Comparison of ENCODE assay signal across 8 cellular contexts in genomic region chr17:33291248-33292183, GRCh38. TPM values are rescaled to one million over a fixed set of nuclear protein-coding genes. Genes with fewer than 3 reads are reported as not detected.
DNase-seq lines count a peak whose midpoint lies in the region; ATAC-seq, FAIRE-seq and TF ChIP-seq lines count a peak whose summit lies in the region.

No MANE protein-coding gene starts in this region.

- no peak overlapping the region for H3K27ac Mint-ChIP-seq in CD8-positive, alpha-beta memory T cell
- H3K27ac Mint-ChIP-seq in naive thymus-derived CD8-positive, alpha-beta T cell = no peak overlapping the region

- 5% methylated on average over 59 of the region's 104 CpGs; no CpG with 5 or more reads in 1 of the 2 experiments for WGBS in H1 (ENCODE audit: extremely low coverage in 1 of 2, insufficient coverage in 1 of 2, insufficient read length in 1 of 2, insufficient replicate concordance in 2 of 2, low coverage in 1 of 2, low lambda C conversion rate in 2 of 2, missing lambda C conversion rate in 1 of 2), 2 experiments

- H4K8ac ChIP-seq in H1 (ENCODE audit: extremely low read depth, insufficient read depth, low read length) = peak overlapping the region; percentile 68

- no peak overlapping the region for H3K14ac ChIP-seq in H1 (ENCODE audit: insufficient read length)

- H4K91ac ChIP-seq in H1 (replicated peaks; ENCODE audit: insufficient read length, low read length) = peak overlapping the region; percentile 20

- no peaks in the 10 kb centered on the region for H3K4me1 ChIP-seq in CD8-positive, alpha-beta memory T cell (ENCODE audit: insufficient read depth, low read length)
- H3K4me1 ChIP-seq in H1 (replicated peaks in 1 of 4; ENCODE audit: control insufficient read depth in 3 of 4, insufficient read depth in 4 of 4, low read length in 3 of 4) = peaks cover 0 to 6% (median 2%) of the 10 kb centered on the region in 4 experiments; a peak in 1 of 7 replicates

- H2AFZ ChIP-seq in H1 (ENCODE audit: low read length) = peak overlapping the region; percentile 86; the same call in 1 of the 2 replicates

- TF ChIP-seq RAD21 in H1 (IDR thresholded peaks at IDR 0.05 in 1 of 2, conservative IDR thresholded peaks at IDR 0.05 in 1 of 2; ENCODE audit: low read depth in 2 of 2, low read length in 2 of 2) = peak in 1 of 2 experiments; percentile 20; a peak in 1 of 4 replicates

- DNase-seq in CD8-positive, alpha-beta memory T cell = no peak
- DNase-seq in NCI-H69 (lab: John Stamatoyannopoulos, UW) (peak; percentile 15), H1 (ENCODE audit: low read depth in 1 of 2, low spot score in 2 of 2) (peak; percentile 19 to 73), GM19240 (ENCODE audit: insufficient read length, low spot score) (no peak)
- DNase-seq in naive thymus-derived CD8-positive, alpha-beta T cell = peak in 1 of 10 donors; percentile 1
- no peak for DNase-seq in activated CD4-positive, CD25-positive, alpha-beta regulatory T cell (lab: John Stamatoyannopoulos, UW)

- POLR2A ChIA-PET in CD8-positive, alpha-beta memory T cell (lab: Charles Lee) = no interaction called here
- POLR2A ChIA-PET in H1 (lab: Charles Lee; ENCODE audit: partially characterized antibody) = no interaction called here
- POLR2A ChIA-PET in naive thymus-derived CD8-positive, alpha-beta T cell (lab: Charles Lee) = no interaction called here

- H3K4me3 ChIP-seq in CD8-positive, alpha-beta memory T cell (ENCODE audit: low read length) = no peak overlapping the region
- H3K4me3 ChIP-seq in H1 (ENCODE audit: extremely low read depth in 1 of 4, insufficient read depth in 2 of 4, low read depth in 3 of 4, low read length in 4 of 4) = peak overlapping the region; percentile 26 to 68 (median 52)

- H3K4me2 ChIP-seq in H1 (ENCODE audit: insufficient read depth in 1 of 2, low read depth in 2 of 2, low read length in 2 of 2) = peak overlapping the region; percentile 59 to 99

- no peak for FAIRE-seq in H1 (lab: Jason Lieb, UNC)

- no peak for ATAC-seq in naive thymus-derived CD8-positive, alpha-beta T cell
- ATAC-seq in HG03280 (IDR thresholded peaks at IDR 0.05; ENCODE audit: unreplicated experiment) (no peak), HG03565 (IDR thresholded peaks at IDR 0.05; ENCODE audit: unreplicated experiment) (no peak)

- no peak overlapping the region for H3K4ac ChIP-seq in H1 (replicated peaks; ENCODE audit: insufficient read length, low read depth, low read length)

- H3K9me3 ChIP-seq in CD8-positive, alpha-beta memory T cell (ENCODE audit: low read length) = no peaks in the 10 kb centered on the region
- H3K9me3 ChIP-seq in H1 (ENCODE audit: insufficient read depth in 2 of 2, low read depth in 1 of 2, low read length in 1 of 2) = no peaks in the 10 kb centered on the region

- no peak overlapping the region for H2AK5ac ChIP-seq in H1 (ENCODE audit: low read depth, low read length)

- no peaks in the 10 kb centered on the region for H3K9me3 Mint-ChIP-seq in CD8-positive, alpha-beta memory T cell
- peaks cover 0 to 2% (median 0%) of the 10 kb centered on the region in 9 donors for H3K9me3 Mint-ChIP-seq in naive thymus-derived CD8-positive, alpha-beta T cell

- H3K23me2 ChIP-seq in H1 (ENCODE audit: low read depth, low read length) = peaks cover 22% of the 10 kb centered on the region; the same call in 1 of the 2 replicates

- no peaks in the 10 kb centered on the region for H3K79me1 ChIP-seq in H1 (ENCODE audit: low read depth, low read length)

- peaks cover 7% of the 10 kb centered on the region for H3K27me3 ChIP-seq in CD8-positive, alpha-beta memory T cell (ENCODE audit: insufficient read depth, low read length, poor library complexity, severe bottlenecking)
- H3K27me3 ChIP-seq in H1 (replicated peaks in 1 of 4; ENCODE audit: control insufficient read depth in 3 of 4, extremely low read depth in 1 of 4, insufficient read depth in 3 of 4, low read length in 3 of 4) = peaks cover 25 to 70% (median 62%) of the 10 kb centered on the region in 4 experiments

- no peak overlapping the region for H3K27ac ChIP-seq in CD8-positive, alpha-beta memory T cell (ENCODE audit: low read depth, low read length)
- no peak overlapping the region for H3K27ac ChIP-seq in H1 (ENCODE audit: low read depth, low read length)

- no peak for TF ChIP-seq POLR2A in H1 (IDR thresholded peaks at IDR 0.05; ENCODE audit: control extremely low read depth in 1 of 2, low read depth in 2 of 2, low read length in 2 of 2)

- TF ChIP-seq CTCF in H1 (IDR thresholded peaks at IDR 0.05; ENCODE audit: control extremely low read depth in 1 of 3, insufficient read depth in 1 of 3, low read depth in 1 of 3, low read length in 3 of 3) = peak; percentile 29 to 49 (median 36)

- no peak overlapping the region for H2BK20ac ChIP-seq in H1 (ENCODE audit: low read length)

- H2BK15ac ChIP-seq in H1 (ENCODE audit: low read length) = peak overlapping the region; percentile 95; the same call in 1 of the 2 replicates

- no peak overlapping the region for H3K56ac ChIP-seq in H1 (replicated peaks; ENCODE audit: insufficient read length, low read depth, low read length)

- H3K79me2 ChIP-seq in H1 (ENCODE audit: control insufficient read depth in 1 of 2, insufficient read depth in 2 of 2, low read length in 2 of 2) = no peaks in the 10 kb centered on the region

- H3K9ac ChIP-seq in H1 (replicated peaks in 1 of 4; ENCODE audit: extremely low read depth in 1 of 4, low read depth in 3 of 4, low read length in 3 of 4) = no peak overlapping the region

- H2BK5ac ChIP-seq in H1 (ENCODE audit: low read depth, low read length) = no peak overlapping the region

- peaks cover 9 to 13% (median 12%) of the 10 kb centered on the region in 3 donors for H3K4me1 Mint-ChIP-seq in CD8-positive, alpha-beta memory T cell
- peaks cover 11 to 12% (median 12%) of the 10 kb centered on the region in 4 donors for H3K4me1 Mint-ChIP-seq in naive thymus-derived CD8-positive, alpha-beta T cell

- H2BK120ac ChIP-seq in H1 (replicated peaks; ENCODE audit: low read depth, low read length) = no peak overlapping the region

- CTCF ChIA-PET in CD8-positive, alpha-beta memory T cell (lab: Charles Lee) = no interaction called here
- CTCF ChIA-PET in H1 (lab: Charles Lee; ENCODE audit: partially characterized antibody) = interaction anchor here (0.9 to 7.8 kb wide), 23 partner anchors 12 to 394 kb away, joined by 3 to 56 read pairs (median 3); no protein-coding TSS in a partner anchor

- H2BK12ac ChIP-seq in H1 (ENCODE audit: low read depth, low read length) = peak overlapping the region; percentile 68; the same call in 1 of the 2 replicates

- peak overlapping the region; percentile 40 to 79 (median 67) for H3K4me3 Mint-ChIP-seq in CD8-positive, alpha-beta memory T cell
- peak overlapping the region in 8 of 10 donors; percentile 41 to 79 (median 62) for H3K4me3 Mint-ChIP-seq in naive thymus-derived CD8-positive, alpha-beta T cell

- H4K5ac ChIP-seq in H1 (ENCODE audit: insufficient read length, low read depth, low read length) = no peak overlapping the region

- no peak overlapping the region; the same call in 1 of the 2 replicates for H3K18ac ChIP-seq in H1 (ENCODE audit: extremely low read depth, low read length)

- H3K36me3 ChIP-seq in CD8-positive, alpha-beta memory T cell (ENCODE audit: insufficient read depth, low read length) = no peaks in the 10 kb centered on the region
- H3K36me3 ChIP-seq in H1 (ENCODE audit: control insufficient read depth in 2 of 4, insufficient read depth in 4 of 4, low read length in 3 of 4) = no peaks in the 10 kb centered on the region

- H3K27me3 Mint-ChIP-seq in CD8-positive, alpha-beta memory T cell = peaks cover 43 to 67% of the 10 kb centered on the region in 2 donors
- peaks cover 37 to 79% (median 49%) of the 10 kb centered on the region in 5 donors for H3K27me3 Mint-ChIP-seq in naive thymus-derived CD8-positive, alpha-beta T cell

- peaks cover 0 to 3% (median 0%) of the 10 kb centered on the region in 3 donors for H3K36me3 Mint-ChIP-seq in CD8-positive, alpha-beta memory T cell
- H3K36me3 Mint-ChIP-seq in naive thymus-derived CD8-positive, alpha-beta T cell = peaks cover 0 to 5% (median 0%) of the 10 kb centered on the region in 3 donors

- TF ChIP-seq EP300 in H1 (IDR thresholded peaks at IDR 0.05; ENCODE audit: borderline replicate concordance in 1 of 2, low read depth in 2 of 2, low read length in 2 of 2) = no peak

- H3K23ac ChIP-seq in H1 (ENCODE audit: insufficient read length) = no peak overlapping the region

- H4K20me1 ChIP-seq in H1 (replicated peaks in 1 of 2; ENCODE audit: control insufficient read depth in 1 of 2, insufficient read depth in 2 of 2, low read length in 2 of 2) = peaks cover 2 to 9% of the 10 kb centered on the region in 2 experiments

TF ChIP-seq in H1, 55 proteins besides CTCF, POLR2A, EP300 and RAD21 (continues in another document):
- TF ChIP-seq KDM1A (IDR thresholded peaks at IDR 0.05; ENCODE audit: borderline replicate concordance, low read length) (no peak), GTF2F1 (IDR thresholded peaks at IDR 0.05; ENCODE audit: borderline replicate concordance, low read depth, low read length) (no peak), RBBP5 (IDR thresholded peaks at IDR 0.05; ENCODE audit: borderline replicate concordance, low read depth, low read length) (peak; percentile 68; the same call in 1 of the 2 replicates), SUZ12 (IDR thresholded peaks at IDR 0.05; ENCODE audit: low read length) (peak; percentile 78), SIN3A (conservative IDR thresholded peaks at IDR 0.05 in 1 of 2, IDR thresholded peaks at IDR 0.05 in 1 of 2; ENCODE audit: low read depth in 1 of 2, low read length in 2 of 2) (no peak), KDM4A (IDR thresholded peaks at IDR 0.05; ENCODE audit: low read depth, low read length, severe bottlenecking) (peak; percentile 87), BRCA1 (IDR thresholded peaks at IDR 0.05; ENCODE audit: low read depth, low read length) (no peak), BCL11A (IDR thresholded peaks at IDR 0.05; ENCODE audit: low read depth in 2 of 2, low read length in 2 of 2) (no peak), EZH2 (IDR thresholded peaks at IDR 0.05; ENCODE audit: low read depth, low read length, severe bottlenecking) (peak; percentile 85)

RNA-seq across cellular contexts. Expression of gene ASIC2, which starts 1.6 kb away (rescaled TPM):
- not detected for total RNA-seq in CD8-positive, alpha-beta memory T cell
- not detected for polyA plus RNA-seq in CD8-positive, alpha-beta memory T cell
- total RNA-seq in H1 (2021; fragmentation: NEBNext Ultra II Directional; extraction: Animal tissue kit (Norgen Biotek cat#: 25700)) = 1.1 and 1.2 TPM in 2 replicates
- 0.86 and 1.3 TPM in 2 replicates for polyA plus RNA-seq in H1 (2011; rRNA removed)
- 0.84 TPM for polyA plus RNA-seq in H1 (2011; cell fraction: cytosol; rRNA removed)
- 2.8 TPM for polyA plus RNA-seq in H1 (2011; cell fraction: nucleus; rRNA removed)
- polyA plus RNA-seq in H1 (2012, experiment 1 of 2) = 0.21 to 0.61 TPM (median 0.45 TPM) in 4 replicates
- 0.37 TPM for polyA plus RNA-seq in H1 (2012, experiment 2 of 2)
- 0.75 TPM for polyA plus RNA-seq in H1 (2013, experiment 1 of 2)
- polyA plus RNA-seq in H1 (2013, experiment 2 of 2) = 0.79 TPM
- 2.6 and 2.9 TPM in 2 replicates for polyA minus RNA-seq in H1 (2011; rRNA and poly(A)+ RNA removed)
- 0.88 TPM for polyA minus RNA-seq in H1 (2011; cell fraction: cytosol; rRNA and poly(A)+ RNA removed)
- 12.2 TPM for polyA minus RNA-seq in H1 (2011; cell fraction: nucleus; rRNA and poly(A)+ RNA removed)
- not detected for total RNA-seq in naive thymus-derived CD8-positive, alpha-beta T cell
- polyA plus RNA-seq in naive thymus-derived CD8-positive, alpha-beta T cell = not detected

Comparison
In these comparisons a context has a peak if more than half of its experiments do, and no peak if none do; other contexts are left out.
1. DNase-seq: peak in NCI-H69 (single experiment) and H1 (2 of 2); none in CD8-positive, alpha-beta memory T cell (0 of 5), GM19240 (single experiment) and activated CD4-positive, CD25-positive, alpha-beta regulatory T cell (0 of 4).